Comparison of ENCODE assay signal across 1 cellular context in the genomic region with DNA sequence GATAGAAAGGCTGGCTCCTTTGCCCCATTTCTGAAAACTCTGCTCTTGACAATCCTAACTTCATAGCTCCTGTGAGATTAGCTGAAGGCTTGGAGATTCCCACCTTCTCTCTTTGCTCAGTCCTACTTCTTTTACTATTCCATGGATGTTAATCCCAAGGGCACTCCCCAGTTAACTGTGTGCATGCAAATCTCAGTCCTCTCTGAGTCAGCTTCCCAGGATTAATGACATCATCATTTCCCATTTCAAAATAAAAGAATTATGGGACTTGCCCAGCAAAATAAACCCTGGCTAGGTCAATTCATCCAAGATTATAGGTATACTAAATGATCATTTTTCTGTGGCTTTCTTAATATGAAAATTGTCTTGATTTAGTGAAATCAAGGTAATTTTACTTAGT.
TF ChIP-seq lines count a peak whose summit lies in the region.

No MANE protein-coding gene starts in this region.

TF ChIP-seq in WTC11, 78 proteins besides CTCF, POLR2A, EP300 and RAD21 (continued from another document):
- no peak for TF ChIP-seq AR (CRISPR knock-in tag; IDR thresholded peaks at IDR 0.05)
